ENCODE assay signal across 21 cellular contexts in the genomic region with DNA sequence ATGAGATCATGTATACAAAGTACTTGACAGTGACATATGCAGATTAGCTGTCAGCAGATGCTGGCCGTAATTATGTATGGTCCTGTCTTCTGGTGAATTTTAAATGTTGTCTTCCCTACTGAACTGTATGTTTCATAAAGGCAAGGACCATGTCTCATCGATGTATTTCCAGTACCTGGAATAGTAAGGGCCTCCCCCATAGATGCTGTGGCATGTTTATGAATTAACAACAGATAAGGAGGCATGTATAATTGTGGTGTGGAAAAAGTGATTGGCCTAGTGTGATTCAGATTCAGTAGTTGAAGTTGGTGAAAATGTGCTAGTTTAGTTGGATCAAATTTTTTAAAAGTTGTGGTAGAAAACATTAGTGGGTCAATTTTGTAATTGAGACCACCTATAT.
DNase-seq lines count a peak whose midpoint lies in the region; ATAC-seq, FAIRE-seq and TF ChIP-seq lines count a peak whose summit lies in the region.
"Had no signal": no experiment of that assay in that cellular context is flagged by ENCODE, and none has a peak within 500 bp of the region (broad histone marks: within the 10 kb centered on the region; RNA-seq: fewer than 3 reads in every experiment).

No MANE protein-coding gene starts in this region.

- H3K4me2 ChIP-seq in keratinocyte (ENCODE audit: control insufficient read depth, extremely low read depth, insufficient read depth, low read depth, low read length) = no peak overlapping the region
- no peak overlapping the region for H3K4me2 ChIP-seq in OCI-LY7 (ENCODE audit: low read length)

- 95% methylated on average over 2 of the region's 2 CpGs for WGBS in aorta, 2 donors

- H4K20me1 ChIP-seq in keratinocyte (ENCODE audit: control insufficient read depth, extremely low read depth, insufficient read depth, low read length) (no peaks in the 10 kb centered on the region), OCI-LY7 (ENCODE audit: insufficient read depth, low read length) (no peaks in the 10 kb centered on the region)

- H3K4me3 ChIP-seq in keratinocyte (ENCODE audit: control insufficient read depth in 2 of 3, extremely low read depth in 1 of 3, insufficient read depth in 2 of 3, low read depth in 1 of 3, low read length in 3 of 3) (no peak overlapping the region), aorta (ENCODE audit: low read length in 2 of 2) (no peak overlapping the region), OCI-LY7 (ENCODE audit: low read depth, low read length, poor library complexity, severe bottlenecking) (no peak overlapping the region)

- TF ChIP-seq CTCF in keratinocyte (optimal IDR thresholded peaks at IDR 0.05 in 1 of 3, IDR thresholded peaks at IDR 0.05 in 1 of 3, conservative IDR thresholded peaks at IDR 0.05 in 1 of 3; ENCODE audit: extremely low read depth in 1 of 3, insufficient read depth in 2 of 3, low read length in 3 of 3) = no peak
- no peak for TF ChIP-seq CTCF in OCI-LY7 (conservative IDR thresholded peaks at IDR 0.05; ENCODE audit: low read length)

- CTCF ChIA-PET in HEK293T (lab: Yijun Ruan, JAX) (interaction anchor here (0.7 kb wide), 1 partner anchor 26 kb away, joined by 3 read pairs; no protein-coding TSS in a partner anchor), OCI-LY7 (lab: Charles Lee; ENCODE audit: unreplicated experiment) (no interaction called here)

- intact Hi-C loops in aorta (cut with DNase I) (no loop called here), OCI-LY7 (cut with micrococcal nuclease; ENCODE audit: unreplicated experiment) (no loop called here)

- no peaks in the 10 kb centered on the region for H3K79me2 ChIP-seq in keratinocyte (ENCODE audit: control insufficient read depth, insufficient read depth, low read length)
- no peaks in the 10 kb centered on the region for H3K79me2 ChIP-seq in OCI-LY7 (ENCODE audit: insufficient read depth, low read depth, low read length)

- peak overlapping the region; percentile 68 for H3K27ac Mint-ChIP-seq in activated T-cell treated with anti-CD3 and anti-CD28 coated beads, Interleukin-2, amount 50 U/mL, for 72 hours
- H3K27ac Mint-ChIP-seq: B cell, IgD-negative memory B cell had no signal

- H2AFZ ChIP-seq in keratinocyte (ENCODE audit: control insufficient read depth, low read length) = no peak overlapping the region
- no peak overlapping the region for H2AFZ ChIP-seq in OCI-LY7 (ENCODE audit: low read length)

- H3K27me3 ChIP-seq in keratinocyte (ENCODE audit: control insufficient read depth, extremely low read depth, insufficient read depth, low read length) = no peaks in the 10 kb centered on the region
- no peaks in the 10 kb centered on the region for H3K27me3 ChIP-seq in aorta (ENCODE audit: control insufficient read depth in 1 of 2, insufficient read depth in 2 of 2, low read length in 1 of 2)

- dilution Hi-C loops in keratinocyte (cut with MboI; ENCODE audit: extremely low pct_ligation_motif_present, low sequenced_read_pairs) = no loop called here

- POLR2A ChIA-PET in HEK293T (lab: Yijun Ruan, JAX) = no interaction called here
- POLR2A ChIA-PET in OCI-LY7 (lab: Charles Lee) = no interaction called here

- H3K36me3 Mint-ChIP-seq in activated T-cell treated with anti-CD3 and anti-CD28 coated beads, Interleukin-2, amount 50 U/mL, for 72 hours (ENCODE audit: insufficient read depth in 2 of 2) = peaks cover 8 to 19% of the 10 kb centered on the region in 2 donors
- H3K36me3 Mint-ChIP-seq: IgD-negative memory B cell had no signal

- H3K4me1 ChIP-seq in keratinocyte (ENCODE audit: control insufficient read depth, extremely low read depth, insufficient read depth, low read length) (peaks cover 13% of the 10 kb centered on the region), aorta (ENCODE audit: control insufficient read depth in 1 of 2, insufficient read depth in 2 of 2, low read length in 2 of 2) (no peaks in the 10 kb centered on the region), OCI-LY7 (ENCODE audit: insufficient read depth, low read length, poor library complexity, severe bottlenecking) (no peaks in the 10 kb centered on the region)

- no peaks in the 10 kb centered on the region for H3K27me3 Mint-ChIP-seq in activated T-cell treated with anti-CD3 and anti-CD28 coated beads, Interleukin-2, amount 50 U/mL, for 72 hours (ENCODE audit: low read depth)
- H3K27me3 Mint-ChIP-seq: B cell; CD4-positive, alpha-beta T cell; IgD-negative memory B cell had no signal

- H3K9me3 Mint-ChIP-seq in activated T-cell treated with anti-CD3 and anti-CD28 coated beads, Interleukin-2, amount 50 U/mL, for 72 hours = peaks cover 1 to 3% of the 10 kb centered on the region in 2 donors
- H3K9me3 Mint-ChIP-seq: CD4-positive, alpha-beta T cell had no signal

- peak; percentile 48 for FAIRE-seq in keratinocyte (lab: Jason Lieb, UNC)
- FAIRE-seq: HTR-8/SVneo had no signal

- H3K27ac ChIP-seq in keratinocyte (ENCODE audit: control insufficient read depth, insufficient read depth, low read length) = no peak overlapping the region
- no peak overlapping the region for H3K27ac ChIP-seq in aorta (ENCODE audit: low read depth in 1 of 2, low read length in 2 of 2)
- no peak overlapping the region for H3K27ac ChIP-seq in OCI-LY7 (ENCODE audit: low read depth, low read length, poor library complexity, severe bottlenecking)
- H3K27ac ChIP-seq: 22Rv1, HL-60 had no signal

- H3K4me3 Mint-ChIP-seq in activated T-cell treated with anti-CD3 and anti-CD28 coated beads, Interleukin-2, amount 50 U/mL, for 72 hours = peak overlapping the region in 1 of 2 donors; percentile 9
- H3K4me3 Mint-ChIP-seq: B cell; CD4-positive, alpha-beta T cell; IgD-negative memory B cell had no signal

- H3K4me1 Mint-ChIP-seq in activated T-cell treated with anti-CD3 and anti-CD28 coated beads, Interleukin-2, amount 50 U/mL, for 72 hours (ENCODE audit: low read depth) = peaks cover 70% of the 10 kb centered on the region
- H3K4me1 Mint-ChIP-seq: B cell had no signal

- H3K9ac ChIP-seq in keratinocyte (ENCODE audit: control insufficient read depth, extremely low read depth, insufficient read depth, low read length) = no peak overlapping the region

- H3K9me1 ChIP-seq in keratinocyte (ENCODE audit: control insufficient read depth, extremely low read depth, insufficient read depth, low read length) = no peaks in the 10 kb centered on the region

- peak; percentile 73 to 76 for ATAC-seq in activated T-cell treated with anti-CD3 and anti-CD28 coated beads, Interleukin-2, amount 50 U/mL, for 72 hours (replicated peaks in 1 of 2)
- no peak for ATAC-seq in aorta (ENCODE audit: low FRiP score)

- BruUV-seq in OCI-LY7 (replicated peaks; lab: Mats Ljungman, UMichigan) = no TSS peak

- DNase-seq in DMS 273 (lab: John Stamatoyannopoulos, UW; ENCODE audit: unreplicated experiment) (peak; percentile 19), DMS 273 treated with DMSO at 0.1 percent for 48 hours (lab: John Stamatoyannopoulos, UW) (no peak), HEK293T (ENCODE audit: extremely low spot score) (no peak), keratinocyte (ENCODE audit: low read depth, low spot score) (no peak), aorta (no peak), OCI-LY7 (ENCODE audit: low spot score) (no peak)
- no peak for DNase-seq in activated T-cell treated with anti-CD3 and anti-CD28 coated beads, Interleukin-2, amount 50 U/mL, for 72 hours
- DNase-seq in activated T-cell treated with anti-CD3 and anti-CD28 coated beads, Interleukin-2, amount 50 U/mL, for 1 hour = no peak
- DNase-seq: Calu3; CD4-positive, alpha-beta T cell; DMS79 treated with DMSO at 0.1 percent for 48 hours; HCEC 1CT; NCI-H1105; NCI-H1694; NCI-H2107; NCI-H2227 treated with DMSO at 0.1 percent for 48 hours had no signal

- H3K36me3 ChIP-seq in keratinocyte (ENCODE audit: control insufficient read depth in 2 of 2, extremely low read depth in 1 of 2, insufficient read depth in 2 of 2, low read length in 2 of 2) = peaks cover 0 to 2% of the 10 kb centered on the region in 2 experiments
- H3K36me3 ChIP-seq in aorta (ENCODE audit: control insufficient read depth in 1 of 2, insufficient read depth in 2 of 2, low read length in 1 of 2) = no peaks in the 10 kb centered on the region
- no peaks in the 10 kb centered on the region for H3K36me3 ChIP-seq in OCI-LY7 (ENCODE audit: insufficient read depth, low read length)

- no peaks in the 10 kb centered on the region for H3K9me2 ChIP-seq in OCI-LY7 (ENCODE audit: insufficient read depth, low read length)

- H3K9me3 ChIP-seq in keratinocyte (ENCODE audit: control insufficient read depth, low read depth, low read length) (no peaks in the 10 kb centered on the region), aorta (ENCODE audit: control insufficient read depth, low read length) (no peaks in the 10 kb centered on the region), OCI-LY7 (ENCODE audit: low read length) (peaks cover 8% of the 10 kb centered on the region; the same call in 1 of the 2 replicates)

TF ChIP-seq in HEK293T, 16 proteins besides CTCF, POLR2A, EP300 and RAD21:
- TF ChIP-seq ZNF384 (IDR thresholded peaks at IDR 0.05) = no peak
- TF ChIP-seq PKNOX1 (IDR thresholded peaks at IDR 0.05) = 0 out of 2 replicates have a peak, but pooled peaks have one; percentile 35
- TF ChIP-seq L3MBTL2 (conservative IDR thresholded peaks at IDR 0.05) = no peak
- TF ChIP-seq FOXM1 (IDR thresholded peaks at IDR 0.05; ENCODE audit: borderline replicate concordance) = no peak
- no peak for TF ChIP-seq ARNT (IDR thresholded peaks at IDR 0.05)
- TF ChIP-seq HDGF (IDR thresholded peaks at IDR 0.05; ENCODE audit: borderline replicate concordance) = no peak
- no peak for TF ChIP-seq TARDBP (IDR thresholded peaks at IDR 0.05)
